Comparison of ENCODE assay signal across 23 cellular contexts in genomic region chr5:31851290-31851689, GRCh38.
DNase-seq lines count a peak whose midpoint lies in the region; ATAC-seq and TF ChIP-seq lines count a peak whose summit lies in the region.
"Had no signal": no experiment of that assay in that cellular context is flagged by ENCODE, and none has a peak within 500 bp of the region (broad histone marks: within the 10 kb centered on the region; RNA-seq: fewer than 3 reads in every experiment).

No MANE protein-coding gene starts in this region.

- CTCF ChIA-PET in SK-N-SH (lab: Yijun Ruan, JAX): interaction anchor here (1.1 to 4.9 kb wide), 2 partner anchors 65 to 226 kb away, joined by 3 to 21 read pairs; no protein-coding TSS in a partner anchor

- H3K27ac Mint-ChIP-seq in glutamatergic neuron (ENCODE audit: unreplicated experiment) (peak overlapping the region; percentile 25), neural crest cell (ENCODE audit: unreplicated experiment) (no peak overlapping the region), H9 (no peak overlapping the region)
- H3K27ac Mint-ChIP-seq: CD14-positive monocyte; CD4-positive, alpha-beta memory T cell; HFFc6; IgD-negative memory B cell had no signal

- no peak overlapping the region for H2AK5ac ChIP-seq in H9 (ENCODE audit: insufficient read length, low read length)

- no peak overlapping the region for H3K9ac ChIP-seq in SK-N-SH
- H3K9ac ChIP-seq in H9 (ENCODE audit: extremely low read depth, insufficient read length, low read length): no peak overlapping the region
- H3K9ac ChIP-seq: BLaER1, GM23248 had no signal

- no peak overlapping the region for H3K56ac ChIP-seq in H9 (ENCODE audit: insufficient read length, low read depth, low read length)

- TF ChIP-seq EP300 in SK-N-SH (IDR thresholded peaks at IDR 0.05; ENCODE audit: borderline replicate concordance in 1 of 2, low read depth in 1 of 2, low read length in 1 of 2): no peak

- no peak overlapping the region for H2BK120ac ChIP-seq in H9 (ENCODE audit: low read depth, low read length, poor library complexity, severe bottlenecking)

- no peak for TF ChIP-seq RAD21 in SK-N-SH (IDR thresholded peaks at IDR 0.05; ENCODE audit: low read length)

- no peak overlapping the region for H4K8ac ChIP-seq in H9 (replicated peaks; ENCODE audit: insufficient read length, low read depth, low read length)

- H4K5ac ChIP-seq in H9 (ENCODE audit: insufficient read length, low read depth, low read length): no peak overlapping the region

- H3K9me2 ChIP-seq in SK-N-SH: no peaks in the 10 kb centered on the region

- H3K23me2 ChIP-seq in H9 (ENCODE audit: insufficient read length, low read depth, low read length, poor library complexity, severe bottlenecking): peaks cover 7% of the 10 kb centered on the region

- no peak for TF ChIP-seq CTCF in SK-N-SH (IDR thresholded peaks at IDR 0.05)
- no peak for TF ChIP-seq CTCF in glutamatergic neuron (IDR thresholded peaks at IDR 0.05; ENCODE audit: partially characterized antibody, unreplicated experiment)
- TF ChIP-seq CTCF in neural crest cell (conservative IDR thresholded peaks at IDR 0.05): no peak
- TF ChIP-seq CTCF in H9 (conservative IDR thresholded peaks at IDR 0.05): no peak

- H3K23ac ChIP-seq in H9 (ENCODE audit: insufficient read length, low read depth, low read length): no peak overlapping the region

- H3T11ph ChIP-seq in H9 (ENCODE audit: low read length): no peak overlapping the region

- H3K4me1 Mint-ChIP-seq in glutamatergic neuron (ENCODE audit: low read depth, unreplicated experiment): peaks cover 17% of the 10 kb centered on the region
- peaks cover 17% of the 10 kb centered on the region for H3K4me1 Mint-ChIP-seq in neural crest cell
- H3K4me1 Mint-ChIP-seq in H9: peaks cover 29 to 32% of the 10 kb centered on the region in 2 experiments

- no peak overlapping the region for H3K4me3 Mint-ChIP-seq in glutamatergic neuron (ENCODE audit: unreplicated experiment)
- H3K4me3 Mint-ChIP-seq in neural crest cell: peak overlapping the region; percentile 21
- H3K4me3 Mint-ChIP-seq in H9: no peak overlapping the region
- H3K4me3 Mint-ChIP-seq: CD14-positive monocyte; CD4-positive, alpha-beta memory T cell; HFFc6; IgD-negative memory B cell had no signal

- no peaks in the 10 kb centered on the region for H3K36me3 Mint-ChIP-seq in glutamatergic neuron (ENCODE audit: unreplicated experiment)
- H3K36me3 Mint-ChIP-seq in neural crest cell (ENCODE audit: low read depth): peaks cover 3% of the 10 kb centered on the region
- H3K36me3 Mint-ChIP-seq in H9 (ENCODE audit: insufficient read depth in 1 of 3, low read depth in 3 of 3): no peaks in the 10 kb centered on the region; a peak in 1 of 7 replicates
- H3K36me3 Mint-ChIP-seq: CD14-positive monocyte; CD4-positive, alpha-beta memory T cell; IgD-negative memory B cell had no signal

- H3K79me1 ChIP-seq in H9 (ENCODE audit: insufficient read depth, low read depth, low read length, poor library complexity, severe bottlenecking): no peaks in the 10 kb centered on the region

- no peak overlapping the region for H2AFZ ChIP-seq in SK-N-SH (ENCODE audit: low read depth)
- H2AFZ ChIP-seq in H9 (ENCODE audit: low read length): no peak overlapping the region
- H2AFZ ChIP-seq: GM23248 had no signal

- no peaks in the 10 kb centered on the region for H3K36me3 ChIP-seq in SK-N-SH (replicated peaks in 1 of 2; ENCODE audit: control insufficient read depth in 1 of 2, insufficient read depth in 2 of 2, low read length in 1 of 2)
- H3K36me3 ChIP-seq: BLaER1 had no signal

- H4K91ac ChIP-seq in H9 (ENCODE audit: insufficient read length, low read depth, low read length): no peak overlapping the region

- no peak overlapping the region for H2BK20ac ChIP-seq in H9 (ENCODE audit: low read depth, low read length, poor library complexity, severe bottlenecking)

- H3K4me1 ChIP-seq in SK-N-SH (ENCODE audit: control insufficient read depth in 1 of 2, insufficient read depth in 2 of 2, low read depth in 1 of 2, low read length in 1 of 2) (peaks cover 0 to 31% of the 10 kb centered on the region in 2 experiments; a peak in 2 of 4 replicates), H9 (ENCODE audit: insufficient read depth, low read length) (peaks cover 13% of the 10 kb centered on the region)

- H3K14ac ChIP-seq in H9 (ENCODE audit: insufficient read depth, low read length): no peak overlapping the region

- H3F3A ChIP-seq in SK-N-SH (replicated peaks; ENCODE audit: insufficient read depth): no peaks in the 10 kb centered on the region

- H3K27me3 Mint-ChIP-seq in glutamatergic neuron (ENCODE audit: unreplicated experiment) (peaks cover 6% of the 10 kb centered on the region), neural crest cell (ENCODE audit: low read depth) (peaks cover 39% of the 10 kb centered on the region), H9 (ENCODE audit: low read depth) (no peaks in the 10 kb centered on the region)

- H3K9me3 Mint-ChIP-seq in glutamatergic neuron (ENCODE audit: unreplicated experiment) (no peaks in the 10 kb centered on the region), neural crest cell (no peaks in the 10 kb centered on the region), H9 (no peaks in the 10 kb centered on the region)
- H3K9me3 Mint-ChIP-seq: CD4-positive, alpha-beta memory T cell; HFFc6; IgD-negative memory B cell had no signal

- H2BK15ac ChIP-seq in H9 (ENCODE audit: low read depth, low read length): no peak overlapping the region

- WGBS in SK-N-SH (ENCODE audit: low lambda C conversion rate): 30% methylated on average over 3 of the region's 3 CpGs
- WGBS in H9 (ENCODE audit: extremely low coverage, insufficient read length, low lambda C conversion rate): no CpG with 5 or more reads among the region's 3 CpGs

- ATAC-seq in SK-N-SH treated with all-trans-retinoic acid at 6 μM for 48 hours: no peak
- ATAC-seq in GM19452 (IDR thresholded peaks at IDR 0.05; ENCODE audit: unreplicated experiment): no peak
- no peak for ATAC-seq in HG02840 (IDR thresholded peaks at IDR 0.05; ENCODE audit: low FRiP score, unreplicated experiment)
- ATAC-seq: A549, GM12878, HCT116, HepG2 had no signal

- DNase-seq in SK-N-SH (peak; percentile 30), glutamatergic neuron (no peak), neural crest cell (ENCODE audit: low read depth, low spot score) (no peak), H9 (no peak)
- DNase-seq: Calu3; CD4-positive, alpha-beta memory T cell; DMS53; DND-41; EL; GM23248; HFFc6; KBM-7 had no signal

- H3K27ac ChIP-seq in SK-N-SH (ENCODE audit: low read depth in 2 of 2, low read length in 1 of 2) (peak overlapping the region in 1 of 2 experiments; percentile 76; a peak in 2 of 4 replicates), H9 (ENCODE audit: insufficient read length, low read depth, low read length) (no peak overlapping the region)
- H3K27ac ChIP-seq: 22Rv1, A549, BLaER1, GM23248 had no signal

- POLR2A ChIA-PET in SK-N-SH (lab: Yijun Ruan, JAX): no interaction called here

- H2BK12ac ChIP-seq in H9 (ENCODE audit: insufficient read length, low read depth, low read length): no peak overlapping the region

- H3K18ac ChIP-seq in H9 (ENCODE audit: insufficient read length, low read depth, low read length): no peak overlapping the region

- H4K20me1 ChIP-seq in SK-N-SH (ENCODE audit: insufficient read depth): no peaks in the 10 kb centered on the region
- H4K20me1 ChIP-seq in H9 (ENCODE audit: control insufficient read depth, insufficient read depth, insufficient read length): no peaks in the 10 kb centered on the region
- H4K20me1 ChIP-seq: BLaER1 had no signal

- no peak overlapping the region for H2BK5ac ChIP-seq in H9 (ENCODE audit: insufficient read length, low read length)

- no peak overlapping the region for H3K4me2 ChIP-seq in SK-N-SH
- no peak overlapping the region for H3K4me2 ChIP-seq in H9 (ENCODE audit: insufficient read depth, insufficient read length, low read length)
- H3K4me2 ChIP-seq: A549, BLaER1 had no signal

- H3K4ac ChIP-seq in H9 (ENCODE audit: low read depth, low read length): no peak overlapping the region

- H3K27me3 ChIP-seq in SK-N-SH (ENCODE audit: insufficient read depth) (peaks cover 24% of the 10 kb centered on the region; the same call in 1 of the 2 replicates), H9 (ENCODE audit: insufficient read depth, low read length) (no peaks in the 10 kb centered on the region)

- H3K9me3 ChIP-seq in SK-N-SH (no peaks in the 10 kb centered on the region), H9 (ENCODE audit: control insufficient read depth, low read depth, low read length) (no peaks in the 10 kb centered on the region)
- H3K9me3 ChIP-seq: A549 had no signal

- no peak overlapping the region for H3K4me3 ChIP-seq in SK-N-SH (ENCODE audit: low read depth in 2 of 2, low read length in 1 of 2)
- H3K4me3 ChIP-seq: A549, BLaER1, GM12878, GM23248 had no signal

- H3K79me2 ChIP-seq in SK-N-SH (ENCODE audit: insufficient read depth): no peaks in the 10 kb centered on the region
- H3K79me2 ChIP-seq in H9 (ENCODE audit: insufficient read depth, low read length): no peaks in the 10 kb centered on the region

TF ChIP-seq in SK-N-SH, 30 proteins besides CTCF, POLR2A, EP300 and RAD21 (continues in another document):
- TF ChIP-seq, protein P1, sequence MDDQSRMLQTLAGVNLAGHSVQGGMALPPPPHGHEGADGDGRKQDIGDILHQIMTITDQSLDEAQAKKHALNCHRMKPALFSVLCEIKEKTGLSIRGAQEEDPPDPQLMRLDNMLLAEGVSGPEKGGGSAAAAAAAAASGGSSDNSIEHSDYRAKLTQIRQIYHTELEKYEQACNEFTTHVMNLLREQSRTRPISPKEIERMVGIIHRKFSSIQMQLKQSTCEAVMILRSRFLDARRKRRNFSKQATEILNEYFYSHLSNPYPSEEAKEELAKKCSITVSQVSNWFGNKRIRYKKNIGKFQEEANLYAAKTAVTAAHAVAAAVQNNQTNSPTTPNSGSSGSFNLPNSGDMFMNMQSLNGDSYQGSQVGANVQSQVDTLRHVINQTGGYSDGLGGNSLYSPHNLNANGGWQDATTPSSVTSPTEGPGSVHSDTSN (IDR thresholded peaks at IDR 0.05): no peak
- TF ChIP-seq GATA2 (CRISPR knock-in tag; IDR thresholded peaks at IDR 0.05): no peak

TF ChIP-seq in SK-N-SH treated with all-trans-retinoic acid at 6 μM for 48 hours, 23 proteins besides CTCF, POLR2A, EP300 and RAD21 (continues in another document):
- TF ChIP-seq ZNF8 (CRISPR knock-in tag; IDR thresholded peaks at IDR 0.05): no peak
- TF ChIP-seq ARNTL (CRISPR knock-in tag; IDR thresholded peaks at IDR 0.05; ENCODE audit: borderline replicate concordance, low read depth): no peak
- TF ChIP-seq ZNF565 (CRISPR knock-in tag; conservative IDR thresholded peaks at IDR 0.05; ENCODE audit: low read depth): no peak
